In the genomic region with DNA sequence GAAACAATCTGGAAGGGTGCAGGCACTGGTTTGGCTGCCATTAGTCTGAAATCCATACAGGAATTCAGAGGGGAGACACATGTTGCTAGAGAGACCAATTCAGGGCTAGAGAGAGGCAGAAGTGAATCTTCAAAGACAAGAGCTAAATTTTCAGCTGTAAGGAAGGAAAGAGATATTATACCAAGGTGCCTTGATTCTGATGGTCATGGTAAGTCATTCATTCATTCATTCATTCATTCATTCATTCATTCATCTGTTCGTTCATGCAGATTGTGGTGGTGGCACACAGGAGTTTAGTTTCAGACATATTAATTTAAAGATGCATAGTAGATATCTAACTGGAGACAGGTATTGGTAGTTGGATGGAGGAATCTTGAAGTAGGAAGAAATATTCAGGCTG, we compare ENCODE assay signal across 25 cellular contexts.
"Had no signal": no experiment of that assay in that cellular context is flagged by ENCODE, and none has a peak within 500 bp of the region (broad histone marks: within the 10 kb centered on the region; RNA-seq: fewer than 3 reads in every experiment).

No MANE protein-coding gene starts in this region.

- H3K79me2 ChIP-seq: parathyroid adenoma had no signal

- H3K36me3 Mint-ChIP-seq: activated naive CD4-positive, alpha-beta T cell treated with anti-CD3 and anti-CD28 coated beads, Interleukin-2, amount 50 U/mL, for 24 hours; natural killer cell; neural progenitor cell had no signal

- H3K4me2 ChIP-seq: neural progenitor cell had no signal

- H3K27ac ChIP-seq: colonic mucosa, neural progenitor cell, parathyroid adenoma, psoas muscle, sigmoid colon, testis had no signal

- H2AFZ ChIP-seq: neural progenitor cell, parathyroid adenoma had no signal

- H3K27me3 ChIP-seq: colonic mucosa, sigmoid colon, testis, transverse colon had no signal

- H3K4me1 Mint-ChIP-seq: neural progenitor cell had no signal

- H3K27me3 Mint-ChIP-seq: activated CD4-positive, alpha-beta memory T cell treated with anti-CD3 and anti-CD28 coated beads for 36 hours; activated naive CD4-positive, alpha-beta T cell treated with anti-CD3 and anti-CD28 coated beads, Interleukin-2, amount 50 U/mL, for 24 hours had no signal

- H3K9ac ChIP-seq: neural progenitor cell, parathyroid adenoma had no signal

- H3K27ac Mint-ChIP-seq: activated naive CD4-positive, alpha-beta T cell treated with anti-CD3 and anti-CD28 coated beads, Interleukin-2, amount 50 U/mL, for 24 hours; neural progenitor cell; T-helper 2 cell treated with Interferon-gamma antibody and Interleukin-4, amounts not matched to agents 5 μg/mL and 100 μg/mL, for 36 hours had no signal

- H3K4me3 Mint-ChIP-seq: activated CD4-positive, alpha-beta memory T cell treated with anti-CD3 and anti-CD28 coated beads for 36 hours; activated naive CD4-positive, alpha-beta T cell treated with anti-CD3 and anti-CD28 coated beads, Interleukin-2, amount 50 U/mL, for 24 hours; natural killer cell; neural progenitor cell; T-helper 2 cell treated with Interferon-gamma antibody and Interleukin-4, amounts not matched to agents 5 μg/mL and 100 μg/mL, for 36 hours had no signal

- DNase-seq: activated CD4-positive, alpha-beta memory T cell treated with anti-CD3 and anti-CD28 coated beads for 36 hours; activated CD4-positive, alpha-beta T cell treated with anti-CD3 and anti-CD28 coated beads for 48 hours; activated CD4-positive, CD25-positive, alpha-beta regulatory T cell; activated T-cell treated with anti-CD3 and anti-CD28 coated beads, Interleukin-2, amount 50 U/mL, for 48 hours; anterior cingulate cortex; cerebellar nuclear complex; colonic mucosa; effector CD8-positive, alpha-beta T cell; erythroblast; head of caudate nucleus; hippocampal formation; mesenchymal stem cell; natural killer cell; occipital lobe; psoas muscle; sigmoid colon; small intestine; stimulated activated CD4-positive, alpha-beta T cell treated with anti-CD3 and anti-CD28 coated beads, Interleukin-4, amount 100 ng/mL, for 24 hours; stimulated activated naive CD4-positive, alpha-beta T cell; testis; transverse colon had no signal

- H3K9me3 ChIP-seq: colonic mucosa, psoas muscle, sigmoid colon, testis, transverse colon had no signal

- ATAC-seq: natural killer cell, psoas muscle had no signal

- H3K36me3 ChIP-seq: colonic mucosa, neural progenitor cell, sigmoid colon, transverse colon had no signal

- H3K4me1 ChIP-seq: colonic mucosa, neural progenitor cell, parathyroid adenoma, psoas muscle, sigmoid colon, testis, transverse colon had no signal

- H3K4me3 ChIP-seq: colonic mucosa, neural progenitor cell, sigmoid colon, testis, transverse colon had no signal
